8 cellular contexts compared by ENCODE assay signal in the genomic region with DNA sequence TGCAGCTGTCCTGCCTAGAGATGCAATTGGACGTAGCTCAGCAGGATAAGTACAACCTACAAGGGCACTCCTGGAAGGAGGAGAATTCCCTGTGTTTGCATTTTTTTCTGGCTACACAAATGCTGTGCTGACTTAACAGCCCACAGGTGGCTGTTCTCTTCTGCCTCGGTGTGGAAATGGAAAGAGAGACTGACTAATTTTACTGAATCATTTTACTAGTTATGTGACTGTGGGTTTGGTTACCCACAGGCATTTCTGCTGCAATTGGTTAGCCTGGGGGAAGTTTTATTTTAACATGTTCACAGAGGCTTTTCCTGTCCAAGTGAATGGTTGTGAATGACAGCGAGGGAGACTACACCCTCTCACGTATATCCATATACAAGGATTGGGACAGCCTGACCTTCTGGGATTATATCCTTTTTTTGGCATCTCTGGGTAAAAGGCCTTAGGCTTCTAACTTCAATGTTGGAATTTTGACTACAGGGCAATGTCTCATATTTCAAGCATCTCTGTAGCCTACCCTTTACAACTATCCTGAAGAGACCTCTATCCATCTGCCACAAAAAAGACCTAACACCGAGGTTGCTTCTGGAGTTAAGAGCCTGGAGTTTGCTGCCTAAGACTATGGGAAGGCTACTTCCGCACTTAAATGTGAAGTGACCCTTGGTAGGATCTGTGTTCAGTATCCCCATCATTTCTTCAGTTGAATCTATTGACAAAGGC.
A peak's percentile ranks its signal among the peaks of the same experiment; 100 is the strongest.
DNase-seq lines count a peak whose midpoint lies in the region; ATAC-seq and TF ChIP-seq lines count a peak whose summit lies in the region.

No MANE protein-coding gene starts in this region.

- H3K9ac ChIP-seq in Loucy (ENCODE audit: low read depth, low read length, poor library complexity, severe bottlenecking): no peak overlapping the region

- H3K36me3 ChIP-seq in GM23338 (ENCODE audit: insufficient read depth) (no peaks in the 10 kb centered on the region), Loucy (ENCODE audit: insufficient read depth, low read length) (no peaks in the 10 kb centered on the region), BE2C (no peaks in the 10 kb centered on the region)

- H3K27me3 ChIP-seq in GM23338 (ENCODE audit: insufficient read depth) (no peaks in the 10 kb centered on the region), Loucy (ENCODE audit: insufficient read depth, low read length, poor library complexity, severe bottlenecking) (no peaks in the 10 kb centered on the region), BE2C (no peaks in the 10 kb centered on the region)

- H3K4me2 ChIP-seq in GM23338: no peak overlapping the region
- H3K4me2 ChIP-seq in Loucy (ENCODE audit: low read depth, low read length, poor library complexity, severe bottlenecking): peak overlapping the region; percentile 44

- no peak overlapping the region for H3K4me3 ChIP-seq in GM23338
- no peak overlapping the region for H3K4me3 ChIP-seq in Loucy (ENCODE audit: low read length, poor library complexity, severe bottlenecking)
- H3K4me3 ChIP-seq in BE2C (ENCODE audit: low read depth, low read length): no peak overlapping the region

- peak overlapping the region; percentile 56; the same call in 1 of the 2 replicates for H2AFZ ChIP-seq in GM23338
- H2AFZ ChIP-seq in Loucy (ENCODE audit: low read length): no peak overlapping the region; the same call in 1 of the 2 replicates

- no peaks in the 10 kb centered on the region for H3K36me3 Mint-ChIP-seq in GM23338 (ENCODE audit: low read depth)

- ATAC-seq in GM18511 (IDR thresholded peaks at IDR 0.05; ENCODE audit: unreplicated experiment) (peak; percentile 89), GM23338 (no peak)

- no peaks in the 10 kb centered on the region for H3K27me3 Mint-ChIP-seq in GM23338 (ENCODE audit: insufficient read depth, low read depth, poor library complexity)

- H4K20me1 ChIP-seq in GM23338 (replicated peaks; ENCODE audit: insufficient read depth) (no peaks in the 10 kb centered on the region), Loucy (ENCODE audit: insufficient read depth, low read length, poor library complexity, severe bottlenecking) (no peaks in the 10 kb centered on the region)

- H3K4me1 ChIP-seq in GM23338 (ENCODE audit: insufficient read depth) (no peaks in the 10 kb centered on the region), Loucy (ENCODE audit: insufficient read depth, low read length, poor library complexity, severe bottlenecking) (peaks cover 34% of the 10 kb centered on the region), BE2C (no peaks in the 10 kb centered on the region)

- peaks cover 6% of the 10 kb centered on the region; the same call in 2 of the 3 replicates for H3K4me1 Mint-ChIP-seq in GM23338

- DNase-seq in GM23338 (ENCODE audit: low spot score) (no peak), amniotic epithelial cell (ENCODE audit: low read depth) (peak; percentile 79), BE2C (no peak), cerebellar nuclear complex (lab: John Stamatoyannopoulos, UW) (no peak), retina (no peak)
- DNase-seq in stimulated activated CD8-positive, alpha-beta memory T cell treated with anti-CD3 and anti-CD28 coated beads, Interleukin-7, amount 100 ng/mL, for 48 hours (ENCODE audit: extremely low read depth in 1 of 2, low read depth in 1 of 2): peak; percentile 7 to 15

- no peaks in the 10 kb centered on the region for H3K9me3 Mint-ChIP-seq in GM23338

- H3F3A ChIP-seq in GM23338 (replicated peaks; ENCODE audit: low read depth): no peaks in the 10 kb centered on the region
- no peaks in the 10 kb centered on the region for H3F3A ChIP-seq in Loucy (ENCODE audit: low read depth)

- H3K27ac ChIP-seq in GM23338 (ENCODE audit: low read depth): 0 out of 2 replicates have a peak overlapping the region, but pooled peaks have one; percentile 39

- no peak overlapping the region for H3K27ac Mint-ChIP-seq in GM23338

- H3K9me3 ChIP-seq in Loucy (ENCODE audit: insufficient read depth, low read depth, low read length): no peaks in the 10 kb centered on the region
- H3K9me3 ChIP-seq in BE2C: no peaks in the 10 kb centered on the region

- H3K9me2 ChIP-seq in GM23338 (ENCODE audit: insufficient read depth) (0 out of 2 replicates have a peak, but pooled peaks cover 5% of the 10 kb centered on the region), Loucy (replicated peaks; ENCODE audit: low read depth, low read length) (no peaks in the 10 kb centered on the region)

- H3K79me2 ChIP-seq in GM23338 (replicated peaks; ENCODE audit: insufficient read depth) (no peaks in the 10 kb centered on the region), Loucy (ENCODE audit: insufficient read depth, low read length) (no peaks in the 10 kb centered on the region)

- TF ChIP-seq CTCF in GM23338 (conservative IDR thresholded peaks at IDR 0.05; ENCODE audit: low read depth in 2 of 2) (no peak), Loucy (conservative IDR thresholded peaks at IDR 0.05; ENCODE audit: low read length) (no peak), BE2C (IDR thresholded peaks at IDR 0.05; ENCODE audit: low read depth, low read length) (no peak)

- no peak overlapping the region for H3K4me3 Mint-ChIP-seq in GM23338

TF ChIP-seq in GM23338, 12 proteins besides CTCF, POLR2A, EP300 and RAD21 (continues in another document):
- TF ChIP-seq, protein P1, sequence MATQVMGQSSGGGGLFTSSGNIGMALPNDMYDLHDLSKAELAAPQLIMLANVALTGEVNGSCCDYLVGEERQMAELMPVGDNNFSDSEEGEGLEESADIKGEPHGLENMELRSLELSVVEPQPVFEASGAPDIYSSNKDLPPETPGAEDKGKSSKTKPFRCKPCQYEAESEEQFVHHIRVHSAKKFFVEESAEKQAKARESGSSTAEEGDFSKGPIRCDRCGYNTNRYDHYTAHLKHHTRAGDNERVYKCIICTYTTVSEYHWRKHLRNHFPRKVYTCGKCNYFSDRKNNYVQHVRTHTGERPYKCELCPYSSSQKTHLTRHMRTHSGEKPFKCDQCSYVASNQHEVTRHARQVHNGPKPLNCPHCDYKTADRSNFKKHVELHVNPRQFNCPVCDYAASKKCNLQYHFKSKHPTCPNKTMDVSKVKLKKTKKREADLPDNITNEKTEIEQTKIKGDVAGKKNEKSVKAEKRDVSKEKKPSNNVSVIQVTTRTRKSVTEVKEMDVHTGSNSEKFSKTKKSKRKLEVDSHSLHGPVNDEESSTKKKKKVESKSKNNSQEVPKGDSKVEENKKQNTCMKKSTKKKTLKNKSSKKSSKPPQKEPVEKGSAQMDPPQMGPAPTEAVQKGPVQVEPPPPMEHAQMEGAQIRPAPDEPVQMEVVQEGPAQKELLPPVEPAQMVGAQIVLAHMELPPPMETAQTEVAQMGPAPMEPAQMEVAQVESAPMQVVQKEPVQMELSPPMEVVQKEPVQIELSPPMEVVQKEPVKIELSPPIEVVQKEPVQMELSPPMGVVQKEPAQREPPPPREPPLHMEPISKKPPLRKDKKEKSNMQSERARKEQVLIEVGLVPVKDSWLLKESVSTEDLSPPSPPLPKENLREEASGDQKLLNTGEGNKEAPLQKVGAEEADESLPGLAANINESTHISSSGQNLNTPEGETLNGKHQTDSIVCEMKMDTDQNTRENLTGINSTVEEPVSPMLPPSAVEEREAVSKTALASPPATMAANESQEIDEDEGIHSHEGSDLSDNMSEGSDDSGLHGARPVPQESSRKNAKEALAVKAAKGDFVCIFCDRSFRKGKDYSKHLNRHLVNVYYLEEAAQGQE (IDR thresholded peaks at IDR 0.05; ENCODE audit: unreplicated experiment): no peak
- TF ChIP-seq ZNF114 (CRISPR knock-in tag; IDR thresholded peaks at IDR 0.05) (no peak), ZNF331 (CRISPR knock-in tag; IDR thresholded peaks at IDR 0.05; ENCODE audit: low read depth) (no peak)
- TF ChIP-seq, protein P2, sequence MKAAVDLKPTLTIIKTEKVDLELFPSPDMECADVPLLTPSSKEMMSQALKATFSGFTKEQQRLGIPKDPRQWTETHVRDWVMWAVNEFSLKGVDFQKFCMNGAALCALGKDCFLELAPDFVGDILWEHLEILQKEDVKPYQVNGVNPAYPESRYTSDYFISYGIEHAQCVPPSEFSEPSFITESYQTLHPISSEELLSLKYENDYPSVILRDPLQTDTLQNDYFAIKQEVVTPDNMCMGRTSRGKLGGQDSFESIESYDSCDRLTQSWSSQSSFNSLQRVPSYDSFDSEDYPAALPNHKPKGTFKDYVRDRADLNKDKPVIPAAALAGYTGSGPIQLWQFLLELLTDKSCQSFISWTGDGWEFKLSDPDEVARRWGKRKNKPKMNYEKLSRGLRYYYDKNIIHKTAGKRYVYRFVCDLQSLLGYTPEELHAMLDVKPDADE (IDR thresholded peaks at IDR 0.05): no peak

Comparison
In these comparisons a context has a peak if more than half of its experiments do, and no peak if none do; other contexts are left out.
1. DNase-seq: peak in amniotic epithelial cell (single experiment) and stimulated activated CD8-positive, alpha-beta memory T cell treated with anti-CD3 and anti-CD28 coated beads, Interleukin-7, amount 100 ng/mL, for 48 hours (2 of 2); none in GM23338 (single experiment), BE2C (single experiment), cerebellar nuclear complex (0 of 2) and retina (single experiment).